Comparison of ENCODE assay signal across 2 cellular contexts in the genomic region with DNA sequence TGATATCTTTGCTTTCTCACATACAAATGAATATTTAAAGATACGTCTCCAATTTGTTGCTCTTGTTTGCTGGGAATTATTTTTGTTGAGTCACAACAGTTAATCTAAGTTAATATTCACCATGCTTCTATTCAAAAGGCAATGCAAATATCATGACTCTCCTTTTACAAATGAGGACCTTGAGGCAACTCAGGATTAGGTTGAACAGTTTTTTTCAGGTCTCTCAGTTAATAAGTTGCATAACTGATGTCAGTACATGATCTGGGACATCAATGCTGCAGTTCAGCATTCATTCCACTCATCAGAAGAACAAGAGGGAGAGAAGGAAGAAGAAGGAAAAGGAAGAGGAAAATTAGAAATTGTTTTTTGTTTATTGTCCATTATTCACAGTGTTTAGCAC.
TF ChIP-seq lines count a peak whose summit lies in the region.

No MANE protein-coding gene starts in this region.

TF ChIP-seq in SK-N-SH treated with all-trans-retinoic acid at 6 μM for 48 hours, 23 proteins besides CTCF, POLR2A, EP300 and RAD21 (continued from another document):
- TF ChIP-seq, protein P1, sequence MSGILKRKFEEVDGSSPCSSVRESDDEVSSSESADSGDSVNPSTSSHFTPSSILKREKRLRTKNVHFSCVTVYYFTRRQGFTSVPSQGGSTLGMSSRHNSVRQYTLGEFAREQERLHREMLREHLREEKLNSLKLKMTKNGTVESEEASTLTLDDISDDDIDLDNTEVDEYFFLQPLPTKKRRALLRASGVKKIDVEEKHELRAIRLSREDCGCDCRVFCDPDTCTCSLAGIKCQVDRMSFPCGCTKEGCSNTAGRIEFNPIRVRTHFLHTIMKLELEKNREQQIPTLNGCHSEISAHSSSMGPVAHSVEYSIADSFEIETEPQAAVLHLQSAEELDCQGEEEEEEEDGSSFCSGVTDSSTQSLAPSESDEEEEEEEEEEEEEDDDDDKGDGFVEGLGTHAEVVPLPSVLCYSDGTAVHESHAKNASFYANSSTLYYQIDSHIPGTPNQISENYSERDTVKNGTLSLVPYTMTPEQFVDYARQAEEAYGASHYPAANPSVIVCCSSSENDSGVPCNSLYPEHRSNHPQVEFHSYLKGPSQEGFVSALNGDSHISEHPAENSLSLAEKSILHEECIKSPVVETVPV (CRISPR knock-in tag; IDR thresholded peaks at IDR 0.05), result no peak
- TF ChIP-seq TOX (CRISPR knock-in tag; IDR thresholded peaks at IDR 0.05; ENCODE audit: borderline replicate concordance), result no peak
- TF ChIP-seq ZFP3 (CRISPR knock-in tag; IDR thresholded peaks at IDR 0.05), result no peak
- TF ChIP-seq TSHZ2 (CRISPR knock-in tag; IDR thresholded peaks at IDR 0.05), result no peak
- TF ChIP-seq CSDC2 (CRISPR knock-in tag; IDR thresholded peaks at IDR 0.05), result no peak

TF ChIP-seq in WTC11, 78 proteins besides CTCF, POLR2A, EP300 and RAD21 (continued from another document):
- TF ChIP-seq, protein P2, sequence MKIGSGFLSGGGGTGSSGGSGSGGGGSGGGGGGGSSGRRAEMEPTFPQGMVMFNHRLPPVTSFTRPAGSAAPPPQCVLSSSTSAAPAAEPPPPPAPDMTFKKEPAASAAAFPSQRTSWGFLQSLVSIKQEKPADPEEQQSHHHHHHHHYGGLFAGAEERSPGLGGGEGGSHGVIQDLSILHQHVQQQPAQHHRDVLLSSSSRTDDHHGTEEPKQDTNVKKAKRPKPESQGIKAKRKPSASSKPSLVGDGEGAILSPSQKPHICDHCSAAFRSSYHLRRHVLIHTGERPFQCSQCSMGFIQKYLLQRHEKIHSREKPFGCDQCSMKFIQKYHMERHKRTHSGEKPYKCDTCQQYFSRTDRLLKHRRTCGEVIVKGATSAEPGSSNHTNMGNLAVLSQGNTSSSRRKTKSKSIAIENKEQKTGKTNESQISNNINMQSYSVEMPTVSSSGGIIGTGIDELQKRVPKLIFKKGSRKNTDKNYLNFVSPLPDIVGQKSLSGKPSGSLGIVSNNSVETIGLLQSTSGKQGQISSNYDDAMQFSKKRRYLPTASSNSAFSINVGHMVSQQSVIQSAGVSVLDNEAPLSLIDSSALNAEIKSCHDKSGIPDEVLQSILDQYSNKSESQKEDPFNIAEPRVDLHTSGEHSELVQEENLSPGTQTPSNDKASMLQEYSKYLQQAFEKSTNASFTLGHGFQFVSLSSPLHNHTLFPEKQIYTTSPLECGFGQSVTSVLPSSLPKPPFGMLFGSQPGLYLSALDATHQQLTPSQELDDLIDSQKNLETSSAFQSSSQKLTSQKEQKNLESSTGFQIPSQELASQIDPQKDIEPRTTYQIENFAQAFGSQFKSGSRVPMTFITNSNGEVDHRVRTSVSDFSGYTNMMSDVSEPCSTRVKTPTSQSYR (CRISPR knock-in tag; IDR thresholded peaks at IDR 0.05), result no peak
- TF ChIP-seq TCF7 (CRISPR knock-in tag; IDR thresholded peaks at IDR 0.05; ENCODE audit: low read depth) (no peak), CREB1 (CRISPR knock-in tag; IDR thresholded peaks at IDR 0.05) (no peak), TEAD4 (CRISPR knock-in tag; IDR thresholded peaks at IDR 0.05) (no peak), IRF2 (CRISPR knock-in tag; IDR thresholded peaks at IDR 0.05; ENCODE audit: borderline replicate concordance, low read depth) (no peak), MYBL2 (CRISPR knock-in tag; IDR thresholded peaks at IDR 0.05) (no peak), EMX1 (CRISPR knock-in tag; IDR thresholded peaks at IDR 0.05) (no peak), ZNF232 (CRISPR knock-in tag; IDR thresholded peaks at IDR 0.05) (no peak), ZNF219 (CRISPR knock-in tag; IDR thresholded peaks at IDR 0.05; ENCODE audit: borderline replicate concordance) (no peak), NFE2L1 (CRISPR knock-in tag; IDR thresholded peaks at IDR 0.05) (no peak), SP1 (CRISPR knock-in tag; conservative IDR thresholded peaks at IDR 0.05) (no peak), FOXJ3 (CRISPR knock-in tag; IDR thresholded peaks at IDR 0.05; ENCODE audit: borderline replicate concordance) (no peak), ZBTB21 (CRISPR knock-in tag; IDR thresholded peaks at IDR 0.05; ENCODE audit: borderline replicate concordance) (no peak), CBFB (CRISPR knock-in tag; IDR thresholded peaks at IDR 0.05; ENCODE audit: low read depth) (no peak)
- TF ChIP-seq, protein P3, sequence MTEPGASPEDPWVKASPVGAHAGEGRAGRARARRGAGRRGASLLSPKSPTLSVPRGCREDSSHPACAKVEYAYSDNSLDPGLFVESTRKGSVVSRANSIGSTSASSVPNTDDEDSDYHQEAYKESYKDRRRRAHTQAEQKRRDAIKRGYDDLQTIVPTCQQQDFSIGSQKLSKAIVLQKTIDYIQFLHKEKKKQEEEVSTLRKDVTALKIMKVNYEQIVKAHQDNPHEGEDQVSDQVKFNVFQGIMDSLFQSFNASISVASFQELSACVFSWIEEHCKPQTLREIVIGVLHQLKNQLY (CRISPR knock-in tag; IDR thresholded peaks at IDR 0.05), result no peak
- TF ChIP-seq, protein P4, sequence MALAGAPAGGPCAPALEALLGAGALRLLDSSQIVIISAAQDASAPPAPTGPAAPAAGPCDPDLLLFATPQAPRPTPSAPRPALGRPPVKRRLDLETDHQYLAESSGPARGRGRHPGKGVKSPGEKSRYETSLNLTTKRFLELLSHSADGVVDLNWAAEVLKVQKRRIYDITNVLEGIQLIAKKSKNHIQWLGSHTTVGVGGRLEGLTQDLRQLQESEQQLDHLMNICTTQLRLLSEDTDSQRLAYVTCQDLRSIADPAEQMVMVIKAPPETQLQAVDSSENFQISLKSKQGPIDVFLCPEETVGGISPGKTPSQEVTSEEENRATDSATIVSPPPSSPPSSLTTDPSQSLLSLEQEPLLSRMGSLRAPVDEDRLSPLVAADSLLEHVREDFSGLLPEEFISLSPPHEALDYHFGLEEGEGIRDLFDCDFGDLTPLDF (CRISPR knock-in tag; IDR thresholded peaks at IDR 0.05), result no peak
- TF ChIP-seq, protein P5, sequence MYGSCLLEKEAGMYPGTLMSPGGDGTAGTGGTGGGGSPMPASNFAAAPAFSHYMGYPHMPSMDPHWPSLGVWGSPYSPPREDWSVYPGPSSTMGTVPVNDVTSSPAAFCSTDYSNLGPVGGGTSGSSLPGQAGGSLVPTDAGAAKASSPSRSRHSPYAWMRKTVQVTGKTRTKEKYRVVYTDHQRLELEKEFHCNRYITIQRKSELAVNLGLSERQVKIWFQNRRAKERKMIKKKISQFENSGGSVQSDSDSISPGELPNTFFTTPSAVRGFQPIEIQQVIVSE (CRISPR knock-in tag; IDR thresholded peaks at IDR 0.05; ENCODE audit: borderline replicate concordance), result no peak
